11 cellular contexts compared by ENCODE assay signal in genomic region chr11:15969701-15970329, GRCh38.
DNase-seq lines count a peak whose midpoint lies in the region; ATAC-seq and TF ChIP-seq lines count a peak whose summit lies in the region.
"Had no signal": no experiment of that assay in that cellular context is flagged by ENCODE, and none has a peak within 500 bp of the region (broad histone marks: within the 10 kb centered on the region; RNA-seq: fewer than 3 reads in every experiment).

No MANE protein-coding gene starts in this region.

- H3K9me3 Mint-ChIP-seq in activated CD4-positive, alpha-beta memory T cell treated with anti-CD3 and anti-CD28 coated beads, Interleukin-2, amount 10 ng/mL, durations not matched to agents 7 days and 5 days, result no peaks in the 10 kb centered on the region

- 0 out of 2 replicates have a peak overlapping the region, but pooled peaks have one; percentile 61 for H3K27ac ChIP-seq in 22Rv1
- peak overlapping the region; percentile 90 for H3K27ac ChIP-seq in RWPE2 (ENCODE audit: poor library complexity, severe bottlenecking)

- no peaks in the 10 kb centered on the region for H3K27me3 Mint-ChIP-seq in activated CD4-positive, alpha-beta memory T cell treated with anti-CD3 and anti-CD28 coated beads, Interleukin-2, amount 10 ng/mL, durations not matched to agents 7 days and 5 days

- H3K27ac Mint-ChIP-seq in activated CD4-positive, alpha-beta memory T cell treated with anti-CD3 and anti-CD28 coated beads, Interleukin-2, amount 10 ng/mL, durations not matched to agents 7 days and 5 days, result no peak overlapping the region

- no peaks in the 10 kb centered on the region for H3K36me3 ChIP-seq in RWPE2 (ENCODE audit: low read depth)
- H3K36me3 ChIP-seq: BE2C had no signal

- peaks cover 2% of the 10 kb centered on the region for H3K4me1 Mint-ChIP-seq in activated CD4-positive, alpha-beta memory T cell treated with anti-CD3 and anti-CD28 coated beads, Interleukin-2, amount 10 ng/mL, durations not matched to agents 7 days and 5 days

- no peak for TF ChIP-seq CTCF in 22Rv1 (IDR thresholded peaks at IDR 0.05)
- TF ChIP-seq CTCF in RWPE2 (IDR thresholded peaks at IDR 0.05; ENCODE audit: poor library complexity, severe bottlenecking), result no peak

- no peak overlapping the region for H3K4me3 ChIP-seq in RWPE2 (ENCODE audit: severe bottlenecking)

- no peaks in the 10 kb centered on the region for H3K9me3 ChIP-seq in RWPE2 (ENCODE audit: severe bottlenecking)
- H3K9me3 ChIP-seq: BE2C had no signal

- no peaks in the 10 kb centered on the region for H3K36me3 Mint-ChIP-seq in activated CD4-positive, alpha-beta memory T cell treated with anti-CD3 and anti-CD28 coated beads, Interleukin-2, amount 10 ng/mL, durations not matched to agents 7 days and 5 days (ENCODE audit: low read depth)

- intact Hi-C loops in left ventricle myocardium superior (cut with micrococcal nuclease), result no loop called here

- ATAC-seq in GM21723 (IDR thresholded peaks at IDR 0.05; ENCODE audit: unreplicated experiment) (peak; percentile 37), RWPE2 (ENCODE audit: low read depth) (peak; percentile 75), left ventricle myocardium superior (peak; percentile 53)

- no peaks in the 10 kb centered on the region for H3K27me3 ChIP-seq in RWPE2 (ENCODE audit: insufficient read depth, poor library complexity, severe bottlenecking)
- H3K27me3 ChIP-seq: BE2C had no signal

- H3K4me1 ChIP-seq in RWPE2 (ENCODE audit: insufficient read depth, poor library complexity, severe bottlenecking), result peaks cover 44% of the 10 kb centered on the region
- H3K4me1 ChIP-seq: BE2C had no signal

- POLR2A ChIA-PET in activated CD4-positive, alpha-beta memory T cell treated with anti-CD3 and anti-CD28 coated beads, Interleukin-2, amount 10 ng/mL, durations not matched to agents 7 days and 5 days (lab: Charles Lee), result no interaction called here

- DNase-seq in RWPE2 (ENCODE audit: low spot score), result no peak
- DNase-seq in left ventricle myocardium superior, result no peak
- no peak for DNase-seq in NCI-H2227 (lab: John Stamatoyannopoulos, UW; ENCODE audit: unreplicated experiment)
- DNase-seq in activated CD4-positive, alpha-beta memory T cell treated with anti-CD3 and anti-CD28 coated beads, Interleukin-2, amount 10 ng/mL, durations not matched to agents 7 days and 5 days, result no peak
- no peak for DNase-seq in NCI-H2107 treated with DMSO at 0.1 percent for 48 hours (lab: John Stamatoyannopoulos, UW; ENCODE audit: unreplicated experiment)
- no peak for DNase-seq in NCI-H446 (lab: John Stamatoyannopoulos, UW)
- DNase-seq: stimulated activated CD4-positive, alpha-beta T cell treated with anti-CD3 and anti-CD28 coated beads, Interleukin-2, amount 100 ng/mL, for 24 hours; T1000 had no signal

- CTCF ChIA-PET in activated CD4-positive, alpha-beta memory T cell treated with anti-CD3 and anti-CD28 coated beads, Interleukin-2, amount 10 ng/mL, durations not matched to agents 7 days and 5 days (lab: Charles Lee), result no interaction called here

- H3K4me3 Mint-ChIP-seq in activated CD4-positive, alpha-beta memory T cell treated with anti-CD3 and anti-CD28 coated beads, Interleukin-2, amount 10 ng/mL, durations not matched to agents 7 days and 5 days, result no peak overlapping the region
